Comparison of ENCODE assay signal across 1 cellular context in the genomic region with DNA sequence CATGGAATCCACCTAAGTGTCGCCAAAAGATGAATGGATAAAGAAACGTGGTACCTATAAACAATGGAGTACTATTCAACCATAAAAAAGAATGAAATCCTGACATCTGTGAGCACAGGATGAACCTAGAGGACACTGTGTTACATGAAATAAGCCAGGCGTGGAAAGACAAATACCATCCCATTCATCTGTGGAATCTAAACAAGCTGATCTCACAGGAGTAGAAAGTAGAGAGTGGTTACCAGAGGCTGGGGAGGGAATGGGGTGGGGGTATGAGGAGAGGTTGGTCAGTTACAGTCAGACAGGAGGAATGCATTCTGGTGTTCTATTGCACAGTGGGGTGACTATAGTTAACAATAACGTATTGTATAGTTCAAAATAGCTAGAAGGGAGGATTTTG.
TF ChIP-seq lines count a peak whose summit lies in the region.

No MANE protein-coding gene starts in this region.

TF ChIP-seq in SK-N-SH treated with all-trans-retinoic acid at 6 μM for 48 hours, 23 proteins besides CTCF, POLR2A, EP300 and RAD21 (continued from another document):
- TF ChIP-seq, protein P1, sequence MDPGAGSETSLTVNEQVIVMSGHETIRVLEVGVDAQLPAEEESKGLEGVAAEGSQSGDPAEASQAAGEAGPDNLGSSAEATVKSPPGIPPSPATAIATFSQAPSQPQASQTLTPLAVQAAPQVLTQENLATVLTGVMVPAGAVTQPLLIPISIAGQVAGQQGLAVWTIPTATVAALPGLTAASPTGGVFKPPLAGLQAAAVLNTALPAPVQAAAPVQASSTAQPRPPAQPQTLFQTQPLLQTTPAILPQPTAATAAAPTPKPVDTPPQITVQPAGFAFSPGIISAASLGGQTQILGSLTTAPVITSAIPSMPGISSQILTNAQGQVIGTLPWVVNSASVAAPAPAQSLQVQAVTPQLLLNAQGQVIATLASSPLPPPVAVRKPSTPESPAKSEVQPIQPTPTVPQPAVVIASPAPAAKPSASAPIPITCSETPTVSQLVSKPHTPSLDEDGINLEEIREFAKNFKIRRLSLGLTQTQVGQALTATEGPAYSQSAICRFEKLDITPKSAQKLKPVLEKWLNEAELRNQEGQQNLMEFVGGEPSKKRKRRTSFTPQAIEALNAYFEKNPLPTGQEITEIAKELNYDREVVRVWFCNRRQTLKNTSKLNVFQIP (CRISPR knock-in tag; IDR thresholded peaks at IDR 0.05; ENCODE audit: borderline replicate concordance, low read depth): no peak
- no peak for TF ChIP-seq ZFP30 (CRISPR knock-in tag; IDR thresholded peaks at IDR 0.05)
- no peak for TF ChIP-seq ARNTL (CRISPR knock-in tag; IDR thresholded peaks at IDR 0.05; ENCODE audit: borderline replicate concordance, low read depth)
- 0 out of 2 replicates have a peak, but pooled peaks have one; percentile 25 for TF ChIP-seq RARB (CRISPR knock-in tag; IDR thresholded peaks at IDR 0.05)
- no peak for TF ChIP-seq ZFP3 (CRISPR knock-in tag; IDR thresholded peaks at IDR 0.05)
- no peak for TF ChIP-seq TCF4 (CRISPR knock-in tag; IDR thresholded peaks at IDR 0.05; ENCODE audit: borderline replicate concordance)
- 0 out of 2 replicates have a peak, but pooled peaks have one; percentile 51 for TF ChIP-seq ZC3H10 (CRISPR knock-in tag; IDR thresholded peaks at IDR 0.05)
- TF ChIP-seq ESRRG (CRISPR knock-in tag; IDR thresholded peaks at IDR 0.05): no peak
- TF ChIP-seq, protein P2, sequence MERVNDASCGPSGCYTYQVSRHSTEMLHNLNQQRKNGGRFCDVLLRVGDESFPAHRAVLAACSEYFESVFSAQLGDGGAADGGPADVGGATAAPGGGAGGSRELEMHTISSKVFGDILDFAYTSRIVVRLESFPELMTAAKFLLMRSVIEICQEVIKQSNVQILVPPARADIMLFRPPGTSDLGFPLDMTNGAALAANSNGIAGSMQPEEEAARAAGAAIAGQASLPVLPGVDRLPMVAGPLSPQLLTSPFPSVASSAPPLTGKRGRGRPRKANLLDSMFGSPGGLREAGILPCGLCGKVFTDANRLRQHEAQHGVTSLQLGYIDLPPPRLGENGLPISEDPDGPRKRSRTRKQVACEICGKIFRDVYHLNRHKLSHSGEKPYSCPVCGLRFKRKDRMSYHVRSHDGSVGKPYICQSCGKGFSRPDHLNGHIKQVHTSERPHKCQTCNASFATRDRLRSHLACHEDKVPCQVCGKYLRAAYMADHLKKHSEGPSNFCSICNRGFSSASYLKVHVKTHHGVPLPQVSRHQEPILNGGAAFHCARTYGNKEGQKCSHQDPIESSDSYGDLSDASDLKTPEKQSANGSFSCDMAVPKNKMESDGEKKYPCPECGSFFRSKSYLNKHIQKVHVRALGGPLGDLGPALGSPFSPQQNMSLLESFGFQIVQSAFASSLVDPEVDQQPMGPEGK (CRISPR knock-in tag; IDR thresholded peaks at IDR 0.05; ENCODE audit: borderline replicate concordance): peak; percentile 64; the same call in 1 of the 2 replicates
- TF ChIP-seq PPARA (CRISPR knock-in tag; IDR thresholded peaks at IDR 0.05; ENCODE audit: borderline replicate concordance): no peak
